Comparison of ENCODE assay signal across 7 cellular contexts in genomic region chr14:57486767-57487379, GRCh38. TPM values are rescaled to one million over a fixed set of nuclear protein-coding genes. Genes with fewer than 3 reads are reported as not detected.
DNase-seq lines count a peak whose midpoint lies in the region; ATAC-seq, FAIRE-seq and TF ChIP-seq lines count a peak whose summit lies in the region.

No MANE protein-coding gene starts in this region.

- CTCF ChIA-PET in WTC11 (lab: Charles Lee) = interaction anchor here (1.5 kb wide), 1 partner anchor 40 kb away, joined by 10 read pairs; no protein-coding TSS in a partner anchor
- CTCF ChIA-PET in activated CD4-positive, alpha-beta T cell treated with anti-CD3 and anti-CD28 coated beads, Interleukin-2, amount 10 ng/mL, durations not matched to agents 7 days and 5 days (lab: Charles Lee) = no interaction called here

- H3K27me3 Mint-ChIP-seq in WTC11 (ENCODE audit: low read depth) (no peaks in the 10 kb centered on the region), type B pancreatic cell (no peaks in the 10 kb centered on the region)
- peaks cover 5% of the 10 kb centered on the region for H3K27me3 Mint-ChIP-seq in activated CD4-positive, alpha-beta T cell treated with anti-CD3 and anti-CD28 coated beads, Interleukin-2, amount 10 ng/mL, durations not matched to agents 7 days and 5 days

- TF ChIP-seq CTCF in WTC11 (IDR thresholded peaks at IDR 0.05) (no peak), type B pancreatic cell (conservative IDR thresholded peaks at IDR 0.05) (peak; percentile 80)

- no peaks in the 10 kb centered on the region for H3K36me3 Mint-ChIP-seq in WTC11
- H3K36me3 Mint-ChIP-seq in type B pancreatic cell = no peaks in the 10 kb centered on the region
- no peaks in the 10 kb centered on the region for H3K36me3 Mint-ChIP-seq in activated CD4-positive, alpha-beta T cell treated with anti-CD3 and anti-CD28 coated beads, Interleukin-2, amount 10 ng/mL, durations not matched to agents 7 days and 5 days (ENCODE audit: low read depth)

- peak; percentile 40 for FAIRE-seq in GM12892 (lab: Jason Lieb, UNC)

- no peaks in the 10 kb centered on the region for H3K9me3 Mint-ChIP-seq in WTC11
- no peaks in the 10 kb centered on the region for H3K9me3 Mint-ChIP-seq in type B pancreatic cell
- no peaks in the 10 kb centered on the region for H3K9me3 Mint-ChIP-seq in activated CD4-positive, alpha-beta T cell treated with anti-CD3 and anti-CD28 coated beads, Interleukin-2, amount 10 ng/mL, durations not matched to agents 7 days and 5 days

- H3K4me3 Mint-ChIP-seq in WTC11 (no peak overlapping the region), type B pancreatic cell (no peak overlapping the region)
- H3K4me3 Mint-ChIP-seq in activated CD4-positive, alpha-beta T cell treated with anti-CD3 and anti-CD28 coated beads, Interleukin-2, amount 10 ng/mL, durations not matched to agents 7 days and 5 days = no peak overlapping the region

- H3K27ac Mint-ChIP-seq in WTC11 (no peak overlapping the region), type B pancreatic cell (no peak overlapping the region)
- H3K27ac Mint-ChIP-seq in activated CD4-positive, alpha-beta T cell treated with anti-CD3 and anti-CD28 coated beads, Interleukin-2, amount 10 ng/mL, durations not matched to agents 7 days and 5 days = no peak overlapping the region

- no peak for TF ChIP-seq POLR2A in GM12892 (IDR thresholded peaks at IDR 0.05; ENCODE audit: low read depth, low read length)

- H3K4me1 Mint-ChIP-seq in WTC11 = no peaks in the 10 kb centered on the region
- H3K4me1 Mint-ChIP-seq in type B pancreatic cell (ENCODE audit: unreplicated experiment) = no peaks in the 10 kb centered on the region
- no peaks in the 10 kb centered on the region for H3K4me1 Mint-ChIP-seq in activated CD4-positive, alpha-beta T cell treated with anti-CD3 and anti-CD28 coated beads, Interleukin-2, amount 10 ng/mL, durations not matched to agents 7 days and 5 days

- POLR2A ChIA-PET in WTC11 (lab: Charles Lee) = no interaction called here
- POLR2A ChIA-PET in activated CD4-positive, alpha-beta T cell treated with anti-CD3 and anti-CD28 coated beads, Interleukin-2, amount 10 ng/mL, durations not matched to agents 7 days and 5 days (lab: Charles Lee) = no interaction called here

- DNase-seq in GM12892 (ENCODE audit: insufficient read length) = no peak
- DNase-seq in NCI-H1694 treated with DMSO at 0.1 percent for 48 hours (lab: John Stamatoyannopoulos, UW) = peak; percentile 77
- no peak for DNase-seq in WTC11 (ENCODE audit: low spot score)
- peak; percentile 19 for DNase-seq in iPS DF 4.7 (ENCODE audit: extremely low read depth, low spot score)
- DNase-seq in type B pancreatic cell (ENCODE audit: extremely low spot score, unreplicated experiment) = no peak
- DNase-seq in activated CD4-positive, alpha-beta T cell treated with anti-CD3 and anti-CD28 coated beads, Interleukin-2, amount 10 ng/mL, durations not matched to agents 7 days and 5 days = no peak

- ATAC-seq in WTC11 = peak; percentile 60; the same call in 1 of the 2 replicates
- ATAC-seq in HG02798 (IDR thresholded peaks at IDR 0.05; ENCODE audit: poor library complexity, unreplicated experiment) = no peak

TF ChIP-seq in WTC11, 78 proteins besides CTCF, POLR2A, EP300 and RAD21:
- TF ChIP-seq GTF2I (CRISPR knock-in tag; conservative IDR thresholded peaks at IDR 0.05) (no peak), FOXP1 (CRISPR knock-in tag; IDR thresholded peaks at IDR 0.05; ENCODE audit: borderline replicate concordance) (no peak), ZNF232 (CRISPR knock-in tag; IDR thresholded peaks at IDR 0.05) (no peak), SMAD3 (CRISPR knock-in tag; IDR thresholded peaks at IDR 0.05; ENCODE audit: borderline replicate concordance) (no peak), ATF2 (CRISPR knock-in tag; IDR thresholded peaks at IDR 0.05; ENCODE audit: borderline replicate concordance, low read depth) (no peak), ESRRA (CRISPR knock-in tag; IDR thresholded peaks at IDR 0.05; ENCODE audit: borderline replicate concordance) (no peak), NFE2L1 (CRISPR knock-in tag; IDR thresholded peaks at IDR 0.05) (no peak), CREM (CRISPR knock-in tag; IDR thresholded peaks at IDR 0.05) (no peak)
- TF ChIP-seq, protein P1, sequence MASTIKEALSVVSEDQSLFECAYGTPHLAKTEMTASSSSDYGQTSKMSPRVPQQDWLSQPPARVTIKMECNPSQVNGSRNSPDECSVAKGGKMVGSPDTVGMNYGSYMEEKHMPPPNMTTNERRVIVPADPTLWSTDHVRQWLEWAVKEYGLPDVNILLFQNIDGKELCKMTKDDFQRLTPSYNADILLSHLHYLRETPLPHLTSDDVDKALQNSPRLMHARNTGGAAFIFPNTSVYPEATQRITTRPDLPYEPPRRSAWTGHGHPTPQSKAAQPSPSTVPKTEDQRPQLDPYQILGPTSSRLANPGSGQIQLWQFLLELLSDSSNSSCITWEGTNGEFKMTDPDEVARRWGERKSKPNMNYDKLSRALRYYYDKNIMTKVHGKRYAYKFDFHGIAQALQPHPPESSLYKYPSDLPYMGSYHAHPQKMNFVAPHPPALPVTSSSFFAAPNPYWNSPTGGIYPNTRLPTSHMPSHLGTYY (CRISPR knock-in tag; IDR thresholded peaks at IDR 0.05) = no peak
TF ChIP-seq in WTC11: peak in this region for 0.

RNA-seq across cellular contexts. Expression of gene CCDC198, which starts 6.8 kb away (rescaled TPM):
- not detected for polyA plus RNA-seq in GM12892 (2012; ENCODE audit: missing spikeins)
- total RNA-seq in WTC11 (2021) (not detected in 3 replicates), type B pancreatic cell (ENCODE audit: low replicate concordance) (7.1 and 60.3 TPM in 2 replicates)
- total RNA-seq in activated CD4-positive, alpha-beta T cell treated with anti-CD3 and anti-CD28 coated beads, Interleukin-2, amount 10 ng/mL, durations not matched to agents 7 days and 5 days = not detected

Comparison
In these comparisons a context has a peak if more than half of its experiments do, and no peak if none do; other contexts are left out.
1. DNase-seq: peak in NCI-H1694 treated with DMSO at 0.1 percent for 48 hours (single experiment) and iPS DF 4.7 (single experiment); none in GM12892 (single experiment), WTC11 (single experiment), type B pancreatic cell (single experiment) and activated CD4-positive, alpha-beta T cell treated with anti-CD3 and anti-CD28 coated beads, Interleukin-2, amount 10 ng/mL, durations not matched to agents 7 days and 5 days (single experiment).